ENCODE assay signal across 12 cellular contexts in the genomic region with DNA sequence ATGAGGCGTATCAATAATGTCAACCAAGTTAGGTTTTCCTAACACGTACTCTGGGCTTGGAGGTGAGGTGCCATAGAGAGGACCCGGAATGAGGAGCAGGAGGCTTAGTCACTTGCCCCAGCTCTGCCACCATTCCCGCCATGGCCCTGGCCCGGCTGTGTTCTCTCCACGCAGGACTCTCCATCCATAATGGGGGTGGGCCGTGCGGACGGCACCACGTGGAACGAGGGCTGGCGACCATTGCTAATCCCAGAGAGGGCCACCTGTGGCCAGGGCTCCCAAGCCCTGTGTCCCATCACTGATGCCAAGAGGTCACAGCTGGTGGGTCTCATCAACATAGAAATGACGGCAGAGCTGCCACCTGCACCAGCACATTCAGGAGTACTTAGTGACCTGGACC.
"Had no signal": no experiment of that assay in that cellular context is flagged by ENCODE, and none has a peak within 500 bp of the region (broad histone marks: within the 10 kb centered on the region; RNA-seq: fewer than 3 reads in every experiment).

No MANE protein-coding gene starts in this region.

- H3K36me3 ChIP-seq: ovary, upper lobe of left lung, vagina had no signal

- H3K27me3 ChIP-seq: foreskin keratinocyte, hepatocyte, ovary, upper lobe of left lung, vagina had no signal

- H3K4me1 ChIP-seq: foreskin keratinocyte, upper lobe of left lung, vagina had no signal

- H3K4me3 ChIP-seq: hepatocyte, ovary, upper lobe of left lung, vagina had no signal

- H2AFZ ChIP-seq: hepatocyte had no signal

- H3K27ac ChIP-seq: foreskin keratinocyte, hepatocyte, ovary, upper lobe of left lung, vagina had no signal

- ATAC-seq: foreskin keratinocyte had no signal

- DNase-seq: dermis blood vessel endothelial cell; erythroblast; foreskin keratinocyte; naive B cell; ovary; right cardiac atrium; small intestine; stimulated activated CD4-positive, alpha-beta T cell treated with anti-CD3 and anti-CD28 coated beads, Interleukin-12 subunit alpha, Interleukin-12 subunit beta, amount 100 ng/mL, for 4 hours; stimulated activated naive CD4-positive, alpha-beta T cell had no signal

- H3K4me2 ChIP-seq: hepatocyte had no signal

- H3K9me3 ChIP-seq: ovary, upper lobe of left lung, vagina had no signal
